6 cellular contexts compared by ENCODE assay signal in genomic region chr19:3606174-3606689, GRCh38. TPM values are rescaled to one million over a fixed set of nuclear protein-coding genes. Genes with fewer than 3 reads are reported as not detected.
DNase-seq lines count a peak whose midpoint lies in the region; ATAC-seq and TF ChIP-seq lines count a peak whose summit lies in the region.

No MANE protein-coding gene starts in this region.

- WGBS in SK-N-SH (ENCODE audit: low lambda C conversion rate): 0% methylated on average over 6 of the region's 35 CpGs

- H3K36me3 ChIP-seq in SK-N-SH (replicated peaks in 1 of 2; ENCODE audit: control insufficient read depth in 1 of 2, insufficient read depth in 2 of 2, low read length in 1 of 2): peaks cover 0 to 6% of the 10 kb centered on the region in 2 experiments

- H4K20me1 ChIP-seq in SK-N-SH (ENCODE audit: insufficient read depth): no peaks in the 10 kb centered on the region

- H3K79me2 ChIP-seq in SK-N-SH (ENCODE audit: insufficient read depth): no peaks in the 10 kb centered on the region

- H3K9ac ChIP-seq in SK-N-SH: peak overlapping the region; percentile 73

- H3K9me3 ChIP-seq in SK-N-SH: no peaks in the 10 kb centered on the region
- no peaks in the 10 kb centered on the region for H3K9me3 ChIP-seq in iPS-18c (ENCODE audit: control insufficient read depth, insufficient read depth, low read length)

- no peaks in the 10 kb centered on the region for H3K9me2 ChIP-seq in SK-N-SH

- peak overlapping the region; percentile 99 for H3K4me2 ChIP-seq in SK-N-SH

- H3K27me3 ChIP-seq in SK-N-SH (ENCODE audit: insufficient read depth): no peaks in the 10 kb centered on the region

- ATAC-seq in GM18861 (IDR thresholded peaks at IDR 0.05; ENCODE audit: unreplicated experiment): no peak
- ATAC-seq in GM19463 (IDR thresholded peaks at IDR 0.05; ENCODE audit: unreplicated experiment): no peak

- no peaks in the 10 kb centered on the region for H3F3A ChIP-seq in SK-N-SH (replicated peaks; ENCODE audit: insufficient read depth)

- TF ChIP-seq RAD21 in SK-N-SH (IDR thresholded peaks at IDR 0.05; ENCODE audit: low read length): no peak

- no peak for TF ChIP-seq EP300 in SK-N-SH (IDR thresholded peaks at IDR 0.05; ENCODE audit: borderline replicate concordance in 1 of 2, low read depth in 1 of 2, low read length in 1 of 2)

- no peak for TF ChIP-seq CTCF in SK-N-SH (IDR thresholded peaks at IDR 0.05)

- H3K4me3 ChIP-seq in SK-N-SH (ENCODE audit: low read depth in 2 of 2, low read length in 1 of 2) (peak overlapping the region; percentile 52 to 73), iPS-18c (ENCODE audit: insufficient read depth, low read depth, low read length) (peak overlapping the region; percentile 55)

- peak overlapping the region in 1 of 2 experiments; percentile 36; a peak in 1 of 4 replicates for H3K27ac ChIP-seq in SK-N-SH (ENCODE audit: low read depth in 2 of 2, low read length in 1 of 2)

- H3K4me1 ChIP-seq in SK-N-SH (ENCODE audit: control insufficient read depth in 1 of 2, insufficient read depth in 2 of 2, low read depth in 1 of 2, low read length in 1 of 2): peaks cover 8 to 14% of the 10 kb centered on the region in 2 experiments; a peak in 1 of 4 replicates

- CTCF ChIA-PET in SK-N-SH (lab: Yijun Ruan, JAX): interaction anchor here (1.0 kb wide), 1 partner anchor 61 kb away, joined by 3 read pairs; no protein-coding TSS in a partner anchor

- H2AFZ ChIP-seq in SK-N-SH (ENCODE audit: low read depth): peak overlapping the region; percentile 82; the same call in 1 of the 2 replicates

- peak; percentile 88 for DNase-seq in COLO668 (lab: John Stamatoyannopoulos, UW; ENCODE audit: unreplicated experiment)
- DNase-seq in SK-N-SH: peak; percentile 78
- DNase-seq in Ammon's horn (ENCODE audit: low spot score): no peak

- POLR2A ChIA-PET in SK-N-SH (lab: Yijun Ruan, JAX): no interaction called here

TF ChIP-seq in SK-N-SH, 30 proteins besides CTCF, POLR2A, EP300 and RAD21:
- TF ChIP-seq RXRA (IDR thresholded peaks at IDR 0.05; ENCODE audit: borderline replicate concordance, low read depth): no peak
- no peak for TF ChIP-seq PBX3 (IDR thresholded peaks at IDR 0.05)
- TF ChIP-seq YY1 (IDR thresholded peaks at IDR 0.05; ENCODE audit: low read depth): no peak
- no peak for TF ChIP-seq MXI1 (IDR thresholded peaks at IDR 0.05; ENCODE audit: low read depth, low read length)
- TF ChIP-seq USF1 (IDR thresholded peaks at IDR 0.05; ENCODE audit: borderline replicate concordance, low read depth): no peak
- TF ChIP-seq TCF12 (IDR thresholded peaks at IDR 0.05): no peak
- TF ChIP-seq NFIC (IDR thresholded peaks at IDR 0.05; ENCODE audit: borderline replicate concordance): no peak

RNA-seq across cellular contexts. Expression of gene TBXA2R, which starts 0.4 kb away (rescaled TPM):
- 0.78 and 0.92 TPM in 2 replicates for polyA plus RNA-seq in SK-N-SH (2012; rRNA removed)
- polyA plus RNA-seq in SK-N-SH (2012; cell fraction: cytosol; rRNA removed): 0.55 and 1.1 TPM in 2 replicates
- 0.91 and 1.2 TPM in 2 replicates for polyA plus RNA-seq in SK-N-SH (2012; cell fraction: nucleus; rRNA removed)

RNA-seq across cellular contexts. Expression of gene CACTIN, which starts 20.4 kb away (rescaled TPM):
- 27.8 and 36.4 TPM in 2 replicates for polyA plus RNA-seq in SK-N-SH (2012; rRNA removed)
- polyA plus RNA-seq in SK-N-SH (2012; cell fraction: cytosol; rRNA removed): 11.9 and 22.7 TPM in 2 replicates
- polyA plus RNA-seq in SK-N-SH (2012; cell fraction: nucleus; rRNA removed): 66.5 and 82.5 TPM in 2 replicates

RNA-seq across cellular contexts. Expression of gene GIPC3, which starts 21.0 kb away (rescaled TPM):
- polyA plus RNA-seq in SK-N-SH (2012; rRNA removed): 0.20 and 0.26 TPM in 2 replicates
- 0.10 and 0.14 TPM in 2 replicates for polyA plus RNA-seq in SK-N-SH (2012; cell fraction: cytosol; rRNA removed)
- polyA plus RNA-seq in SK-N-SH (2012; cell fraction: nucleus; rRNA removed): 0.54 and 0.60 TPM in 2 replicates

RNA-seq across cellular contexts. Expression of gene HMG20B, which starts 33.5 kb away (rescaled TPM):
- 88.2 and 92.0 TPM in 2 replicates for polyA plus RNA-seq in SK-N-SH (2012; rRNA removed)
- polyA plus RNA-seq in SK-N-SH (2012; cell fraction: cytosol; rRNA removed): 70.6 and 79.6 TPM in 2 replicates
- polyA plus RNA-seq in SK-N-SH (2012; cell fraction: nucleus; rRNA removed): 217 and 375 TPM in 2 replicates

RNA-seq across cellular contexts. Expression of gene MFSD12, which starts 48.8 kb away (rescaled TPM):
- 45.9 and 53.3 TPM in 2 replicates for polyA plus RNA-seq in SK-N-SH (2012; rRNA removed)
- polyA plus RNA-seq in SK-N-SH (2012; cell fraction: cytosol; rRNA removed): 23.5 and 33.7 TPM in 2 replicates
- 152 and 202 TPM in 2 replicates for polyA plus RNA-seq in SK-N-SH (2012; cell fraction: nucleus; rRNA removed)
